39 cellular contexts compared by ENCODE assay signal in genomic region chr6:109212683-109213082, GRCh38.
"Had no signal": no experiment of that assay in that cellular context is flagged by ENCODE, and none has a peak within 500 bp of the region (broad histone marks: within the 10 kb centered on the region; RNA-seq: fewer than 3 reads in every experiment).

No MANE protein-coding gene starts in this region.

- FAIRE-seq: astrocyte, bronchial epithelial cell had no signal

- H3K4me1 ChIP-seq: adrenal gland, ascending aorta, body of pancreas, breast epithelium had no signal

- H3K4me3 Mint-ChIP-seq: activated naive CD4-positive, alpha-beta T cell treated with anti-CD3 and anti-CD28 coated beads for 36 hours; activated naive CD4-positive, alpha-beta T cell treated with anti-CD3 and anti-CD28 coated beads, Interleukin-2, amount 10 ng/mL, durations not matched to agents 7 days and 5 days; activated naive CD4-positive, alpha-beta T cell treated with anti-CD3 and anti-CD28 coated beads, Interleukin-2, amount 50 U/mL, for 24 hours; activated naive CD8-positive, alpha-beta T cell; activated naive CD8-positive, alpha-beta T cell treated with anti-CD3 and anti-CD28 coated beads for 36 hours; activated naive CD8-positive, alpha-beta T cell treated with anti-CD3 and anti-CD28 coated beads, Interleukin-2, amount 10 ng/mL, durations not matched to agents 7 days and 5 days; activated naive CD8-positive, alpha-beta T cell treated with anti-CD3 and anti-CD28 coated beads, Interleukin-2, amount 50 U/mL, for 24 hours; activated T-cell treated with anti-CD3 and anti-CD28 coated beads, Interleukin-2, amount 50 U/mL, for 24 hours; activated T-cell treated with anti-CD3 and anti-CD28 coated beads, Interleukin-2, amount 50 U/mL, for 4 hours; activated T-cell treated with anti-CD3 and anti-CD28 coated beads, Interleukin-2, amount 50 U/mL, for 72 hours; activated T-helper 1 cell treated with anti-CD3 and anti-CD28 coated beads, Interleukin-12 subunit alpha, Interleukin-12 subunit beta, Interleukin-2, Interleukin-4 antibody, amounts not matched to agents 30 ng/mL and 10 ng/mL and 1 ng/mL, durations not matched to agents 14 hours and 24 hours and 36 hours; activated T-helper 17 cell treated with anti-CD3 and anti-CD28 coated beads, Interleukin-2, amount 50 U/mL, for 72 hours; brain; central memory CD8-positive, alpha-beta T cell had no signal

- H3K36me3 ChIP-seq: adrenal gland, ascending aorta, brain microvascular endothelial cell, breast epithelium, cardiac muscle cell had no signal

- ATAC-seq: activated naive CD4-positive, alpha-beta T cell treated with anti-CD3 and anti-CD28 coated beads, Interleukin-2, amount 50 U/mL, for 72 hours; activated naive CD8-positive, alpha-beta T cell treated with anti-CD3 and anti-CD28 coated beads, Interleukin-2, amount 50 U/mL, for 24 hours; activated T-cell treated with anti-CD3 and anti-CD28 coated beads, Interleukin-2, amount 50 U/mL, for 4 hours; activated T-cell treated with anti-CD3 and anti-CD28 coated beads, Interleukin-2, amount 50 U/mL, for 72 hours; activated T-helper 17 cell treated with anti-CD3 and anti-CD28 coated beads, Interleukin-2, amount 50 U/mL, for 72 hours; body of pancreas had no signal

- H3K27ac Mint-ChIP-seq: activated naive CD4-positive, alpha-beta T cell treated with anti-CD3 and anti-CD28 coated beads for 36 hours; activated naive CD4-positive, alpha-beta T cell treated with anti-CD3 and anti-CD28 coated beads, Interleukin-2, amount 10 ng/mL, durations not matched to agents 7 days and 5 days; activated naive CD4-positive, alpha-beta T cell treated with anti-CD3 and anti-CD28 coated beads, Interleukin-2, amount 50 U/mL, for 24 hours; activated naive CD4-positive, alpha-beta T cell treated with anti-CD3 and anti-CD28 coated beads, Interleukin-2, amount 50 U/mL, for 72 hours; activated naive CD8-positive, alpha-beta T cell; activated naive CD8-positive, alpha-beta T cell treated with anti-CD3 and anti-CD28 coated beads for 36 hours; activated naive CD8-positive, alpha-beta T cell treated with anti-CD3 and anti-CD28 coated beads, Interleukin-2, amount 10 ng/mL, durations not matched to agents 7 days and 5 days; activated naive CD8-positive, alpha-beta T cell treated with anti-CD3 and anti-CD28 coated beads, Interleukin-2, amount 50 U/mL, for 24 hours; activated T-cell treated with anti-CD3 and anti-CD28 coated beads, Interleukin-2, amount 50 U/mL, for 24 hours; activated T-cell treated with anti-CD3 and anti-CD28 coated beads, Interleukin-2, amount 50 U/mL, for 72 hours; activated T-helper 1 cell treated with anti-CD3 and anti-CD28 coated beads, Interleukin-12 subunit alpha, Interleukin-12 subunit beta, Interleukin-2, Interleukin-4 antibody, amounts not matched to agents 30 ng/mL and 10 ng/mL and 1 ng/mL, durations not matched to agents 14 hours and 24 hours and 36 hours; activated T-helper 17 cell treated with anti-CD3 and anti-CD28 coated beads, Interleukin-2, amount 50 U/mL, for 72 hours; activated T-helper 2 cell treated with anti-CD3 and anti-CD28 coated beads, Interferon-gamma antibody, Interleukin-2, Interleukin-4, amounts not matched to agents 10 μg/mL and 5 μg/mL and 100 μg/mL, durations not matched to agents 14 hours and 24 hours and 36 hours; brain had no signal

- H3K4me3 ChIP-seq: adrenal gland, ascending aorta, body of pancreas, breast epithelium, cardiac muscle cell had no signal

- H3K9me3 ChIP-seq: adrenal gland, breast epithelium had no signal

- H3K4me1 Mint-ChIP-seq: activated naive CD4-positive, alpha-beta T cell treated with anti-CD3 and anti-CD28 coated beads, Interleukin-2, amount 10 ng/mL, durations not matched to agents 7 days and 5 days; activated naive CD4-positive, alpha-beta T cell treated with anti-CD3 and anti-CD28 coated beads, Interleukin-2, amount 50 U/mL, for 24 hours; activated naive CD8-positive, alpha-beta T cell treated with anti-CD3 and anti-CD28 coated beads for 36 hours; activated naive CD8-positive, alpha-beta T cell treated with anti-CD3 and anti-CD28 coated beads, Interleukin-2, amount 10 ng/mL, durations not matched to agents 7 days and 5 days; activated naive CD8-positive, alpha-beta T cell treated with anti-CD3 and anti-CD28 coated beads, Interleukin-2, amount 50 U/mL, for 24 hours; activated T-helper 17 cell treated with anti-CD3 and anti-CD28 coated beads, Interleukin-2, amount 50 U/mL, for 72 hours; brain; central memory CD8-positive, alpha-beta T cell had no signal

- H3K27me3 Mint-ChIP-seq: activated naive CD8-positive, alpha-beta T cell treated with anti-CD3 and anti-CD28 coated beads for 36 hours had no signal

- H3K27ac ChIP-seq: adrenal gland, ascending aorta, body of pancreas, brain microvascular endothelial cell, breast epithelium, cardiac muscle cell had no signal

- DNase-seq: activated effector memory CD4-positive, alpha-beta T cell treated with anti-CD3 and anti-CD28 coated beads, Interleukin-2, amount 50 U/mL, for 16 hours; activated effector memory CD4-positive, alpha-beta T cell treated with Interleukin-2 at 50 U/mL for 16 hours; activated gamma-delta T cell; activated gamma-delta T cell treated with Interleukin-2 at 50 U/mL for 16 hours; activated naive CD4-positive, alpha-beta T cell; activated naive CD4-positive, alpha-beta T cell treated with anti-CD3 and anti-CD28 coated beads for 36 hours; activated naive CD4-positive, alpha-beta T cell treated with anti-CD3 and anti-CD28 coated beads, Interleukin-2, amount 10 ng/mL, durations not matched to agents 7 days and 5 days; activated naive CD4-positive, alpha-beta T cell treated with anti-CD3 and anti-CD28 coated beads, Interleukin-2, amount 50 U/mL, for 16 hours; activated naive CD4-positive, alpha-beta T cell treated with Interleukin-2 at 50 U/mL for 16 hours; activated naive CD8-positive, alpha-beta T cell treated with anti-CD3 and anti-CD28 coated beads for 36 hours; activated naive CD8-positive, alpha-beta T cell treated with anti-CD3 and anti-CD28 coated beads, Interleukin-2, amount 10 ng/mL, durations not matched to agents 7 days and 5 days; activated naive CD8-positive, alpha-beta T cell treated with anti-CD3 and anti-CD28 coated beads, Interleukin-2, amount 50 U/mL, for 24 hours; activated T-cell treated with anti-CD3 and anti-CD28 coated beads, Interleukin-2, amount 50 U/mL, for 24 hours; activated T-cell treated with anti-CD3 and anti-CD28 coated beads, Interleukin-2, amount 50 U/mL, for 4 hours; activated T-cell treated with anti-CD3 and anti-CD28 coated beads, Interleukin-2, amount 50 U/mL, for 48 hours; activated T-cell treated with anti-CD3 and anti-CD28 coated beads, Interleukin-2, amount 50 U/mL, for 72 hours; adrenal gland; amniotic stem cell; amygdala; anterior cingulate cortex; aorta; body of pancreas; brain microvascular endothelial cell; caudate nucleus; central memory CD4-positive, alpha-beta T cell; cerebellar nuclear complex had no signal

- H3K36me3 Mint-ChIP-seq: activated naive CD4-positive, alpha-beta T cell treated with anti-CD3 and anti-CD28 coated beads, Interleukin-2, amount 10 ng/mL, durations not matched to agents 7 days and 5 days; activated naive CD4-positive, alpha-beta T cell treated with anti-CD3 and anti-CD28 coated beads, Interleukin-2, amount 50 U/mL, for 72 hours; brain had no signal

- H3K27me3 ChIP-seq: adrenal gland, ascending aorta, body of pancreas, brain microvascular endothelial cell, breast epithelium, cardiac muscle cell had no signal
